Comparison of ENCODE assay signal across 1 cellular context in genomic region chr9:29697011-29697410, GRCh38.
TF ChIP-seq lines count a peak whose summit lies in the region.

No MANE protein-coding gene starts in this region.

TF ChIP-seq in GM23338, 12 proteins besides CTCF, POLR2A, EP300 and RAD21:
- no peak for TF ChIP-seq REST (IDR thresholded peaks at IDR 0.05; ENCODE audit: unreplicated experiment)
